In genomic region chr12:66941150-66941549, GRCh38 we compare ENCODE assay signal across 25 cellular contexts.
A peak's percentile ranks its signal among the peaks of the same experiment; 100 is the strongest.
DNase-seq lines count a peak whose midpoint lies in the region; ATAC-seq and TF ChIP-seq lines count a peak whose summit lies in the region.
"Had no signal": no experiment of that assay in that cellular context is flagged by ENCODE, and none has a peak within 500 bp of the region (broad histone marks: within the 10 kb centered on the region; RNA-seq: fewer than 3 reads in every experiment).

No MANE protein-coding gene starts in this region.

- no peak overlapping the region for H3K4me3 Mint-ChIP-seq in activated CD4-positive, alpha-beta T cell treated with anti-CD3 and anti-CD28 coated beads, Interleukin-2, amount 10 ng/mL, durations not matched to agents 24 days and 14 days
- no peak overlapping the region for H3K4me3 Mint-ChIP-seq in activated T-cell treated with anti-CD3 and anti-CD28 coated beads, Interleukin-2, amount 50 U/mL, for 72 hours
- H3K4me3 Mint-ChIP-seq in stimulated activated naive CD8-positive, alpha-beta T cell treated with anti-CD3 and anti-CD28 coated beads, Interleukin-15, amount 100 ng/mL, for 72 hours = peak overlapping the region in 1 of 2 donors; percentile 3
- H3K4me3 Mint-ChIP-seq: CD8-positive, alpha-beta T cell; GM23338 had no signal

- no peaks in the 10 kb centered on the region for H3K36me3 Mint-ChIP-seq in activated CD4-positive, alpha-beta T cell treated with anti-CD3 and anti-CD28 coated beads, Interleukin-2, amount 10 ng/mL, durations not matched to agents 24 days and 14 days (ENCODE audit: low read depth)
- H3K36me3 Mint-ChIP-seq in activated T-cell treated with anti-CD3 and anti-CD28 coated beads, Interleukin-2, amount 50 U/mL, for 72 hours (ENCODE audit: insufficient read depth in 2 of 2) = no peaks in the 10 kb centered on the region
- H3K36me3 Mint-ChIP-seq: CD8-positive, alpha-beta T cell had no signal

- H3K27me3 ChIP-seq in foreskin keratinocyte = no peaks in the 10 kb centered on the region
- H3K27me3 ChIP-seq: BLaER1 had no signal

- peaks cover 2% of the 10 kb centered on the region for H3K4me1 Mint-ChIP-seq in activated CD4-positive, alpha-beta T cell treated with anti-CD3 and anti-CD28 coated beads, Interleukin-2, amount 10 ng/mL, durations not matched to agents 24 days and 14 days
- peaks cover 29% of the 10 kb centered on the region for H3K4me1 Mint-ChIP-seq in activated T-cell treated with anti-CD3 and anti-CD28 coated beads, Interleukin-2, amount 50 U/mL, for 72 hours (ENCODE audit: low read depth)
- peaks cover 21% of the 10 kb centered on the region for H3K4me1 Mint-ChIP-seq in stimulated activated naive CD8-positive, alpha-beta T cell treated with anti-CD3 and anti-CD28 coated beads, Interleukin-15, amount 100 ng/mL, for 72 hours

- no peaks in the 10 kb centered on the region for H3K27me3 Mint-ChIP-seq in activated CD4-positive, alpha-beta T cell treated with anti-CD3 and anti-CD28 coated beads, Interleukin-2, amount 10 ng/mL, durations not matched to agents 24 days and 14 days
- H3K27me3 Mint-ChIP-seq in activated T-cell treated with anti-CD3 and anti-CD28 coated beads, Interleukin-2, amount 50 U/mL, for 72 hours (ENCODE audit: low read depth) = peaks cover 15% of the 10 kb centered on the region
- H3K27me3 Mint-ChIP-seq in stimulated activated naive CD8-positive, alpha-beta T cell treated with anti-CD3 and anti-CD28 coated beads, Interleukin-15, amount 100 ng/mL, for 72 hours = peaks cover 36% of the 10 kb centered on the region

- H3K4me1 ChIP-seq in foreskin keratinocyte = no peaks in the 10 kb centered on the region
- H3K4me1 ChIP-seq: BLaER1 had no signal

- intact Hi-C loops in activated CD4-positive, alpha-beta T cell treated with anti-CD3 and anti-CD28 coated beads, Interleukin-2, amount 10 ng/mL, durations not matched to agents 24 days and 14 days (cut with micrococcal nuclease) = no loop called here

- peak; percentile 94 to 95 for ATAC-seq in activated T-cell treated with anti-CD3 and anti-CD28 coated beads, Interleukin-2, amount 50 U/mL, for 72 hours (replicated peaks in 1 of 2)
- ATAC-seq in stimulated activated naive CD8-positive, alpha-beta T cell treated with anti-CD3 and anti-CD28 coated beads, Interleukin-15, amount 100 ng/mL, for 72 hours = peak; percentile 98
- no peak for ATAC-seq in foreskin keratinocyte
- no peak for ATAC-seq in GM19455 (IDR thresholded peaks at IDR 0.05; ENCODE audit: unreplicated experiment)
- ATAC-seq: CD8-positive, alpha-beta T cell; GM12878; GM23338; HCT116; HepG2 had no signal

- H3K27ac ChIP-seq in foreskin keratinocyte = no peak overlapping the region
- H3K27ac ChIP-seq: BLaER1 had no signal

- H3K27ac Mint-ChIP-seq in activated CD4-positive, alpha-beta T cell treated with anti-CD3 and anti-CD28 coated beads, Interleukin-2, amount 10 ng/mL, durations not matched to agents 24 days and 14 days = no peak overlapping the region
- no peak overlapping the region for H3K27ac Mint-ChIP-seq in activated T-cell treated with anti-CD3 and anti-CD28 coated beads, Interleukin-2, amount 50 U/mL, for 72 hours
- no peak overlapping the region for H3K27ac Mint-ChIP-seq in stimulated activated naive CD8-positive, alpha-beta T cell treated with anti-CD3 and anti-CD28 coated beads, Interleukin-15, amount 100 ng/mL, for 72 hours
- H3K27ac Mint-ChIP-seq: CD8-positive, alpha-beta T cell; GM23338 had no signal

- TF ChIP-seq CTCF in foreskin keratinocyte (conservative IDR thresholded peaks at IDR 0.05) = no peak

- DNase-seq in activated CD4-positive, alpha-beta T cell treated with anti-CD3 and anti-CD28 coated beads for 48 hours = peak; percentile 15
- no peak for DNase-seq in activated CD4-positive, alpha-beta T cell treated with anti-CD3 and anti-CD28 coated beads, Interleukin-2, amount 10 ng/mL, durations not matched to agents 24 days and 14 days
- DNase-seq in stimulated activated CD4-positive, alpha-beta T cell treated with anti-CD3 and anti-CD28 coated beads, Interleukin-15, amount 100 ng/mL, for 24 hours = peak; percentile 21
- no peak for DNase-seq in stimulated activated CD4-positive, alpha-beta T cell treated with anti-CD3 and anti-CD28 coated beads, Interleukin-4, amount 100 ng/mL, for 24 hours
- DNase-seq in activated T-cell treated with anti-CD3 and anti-CD28 coated beads, Interleukin-2, amount 50 U/mL, for 72 hours = peak in 1 of 2 donors; percentile 13
- DNase-seq in stimulated activated naive CD8-positive, alpha-beta T cell treated with anti-CD3 and anti-CD28 coated beads, Interleukin-15, amount 100 ng/mL, for 72 hours = peak in 1 of 2 donors; percentile 46
- DNase-seq in foreskin keratinocyte = no peak
- DNase-seq: CD8-positive, alpha-beta T cell; DMS79; GDM1; KG1; NCI-H1436; NCI-H2029; NCI-H2171; NCI-H446; NCI-H69; NK-92 treated with Interleukin-12 subunit alpha and Interleukin-12 subunit beta, amount 100 ng/mL, for 24 hours; OCI-M1; RPMI8226 had no signal

- no peaks in the 10 kb centered on the region for H3K9me3 Mint-ChIP-seq in activated CD4-positive, alpha-beta T cell treated with anti-CD3 and anti-CD28 coated beads, Interleukin-2, amount 10 ng/mL, durations not matched to agents 24 days and 14 days
- no peaks in the 10 kb centered on the region for H3K9me3 Mint-ChIP-seq in activated T-cell treated with anti-CD3 and anti-CD28 coated beads, Interleukin-2, amount 50 U/mL, for 72 hours
- H3K9me3 Mint-ChIP-seq in stimulated activated naive CD8-positive, alpha-beta T cell treated with anti-CD3 and anti-CD28 coated beads, Interleukin-15, amount 100 ng/mL, for 72 hours = no peaks in the 10 kb centered on the region
- H3K9me3 Mint-ChIP-seq: CD8-positive, alpha-beta T cell; GM23338 had no signal

Comparison
In these comparisons a context has a peak if more than half of its experiments do, and no peak if none do; other contexts are left out.
1. DNase-seq: peak in activated CD4-positive, alpha-beta T cell treated with anti-CD3 and anti-CD28 coated beads for 48 hours (single experiment) and stimulated activated CD4-positive, alpha-beta T cell treated with anti-CD3 and anti-CD28 coated beads, Interleukin-15, amount 100 ng/mL, for 24 hours (single experiment); none in activated CD4-positive, alpha-beta T cell treated with anti-CD3 and anti-CD28 coated beads, Interleukin-2, amount 10 ng/mL, durations not matched to agents 24 days and 14 days (single experiment), stimulated activated CD4-positive, alpha-beta T cell treated with anti-CD3 and anti-CD28 coated beads, Interleukin-4, amount 100 ng/mL, for 24 hours (single experiment) and foreskin keratinocyte (0 of 2).
2. ATAC-seq: peak in activated T-cell treated with anti-CD3 and anti-CD28 coated beads, Interleukin-2, amount 50 U/mL, for 72 hours (2 of 2) and stimulated activated naive CD8-positive, alpha-beta T cell treated with anti-CD3 and anti-CD28 coated beads, Interleukin-15, amount 100 ng/mL, for 72 hours (single experiment); none in foreskin keratinocyte (single experiment) and GM19455 (single experiment).